In the genomic region with DNA sequence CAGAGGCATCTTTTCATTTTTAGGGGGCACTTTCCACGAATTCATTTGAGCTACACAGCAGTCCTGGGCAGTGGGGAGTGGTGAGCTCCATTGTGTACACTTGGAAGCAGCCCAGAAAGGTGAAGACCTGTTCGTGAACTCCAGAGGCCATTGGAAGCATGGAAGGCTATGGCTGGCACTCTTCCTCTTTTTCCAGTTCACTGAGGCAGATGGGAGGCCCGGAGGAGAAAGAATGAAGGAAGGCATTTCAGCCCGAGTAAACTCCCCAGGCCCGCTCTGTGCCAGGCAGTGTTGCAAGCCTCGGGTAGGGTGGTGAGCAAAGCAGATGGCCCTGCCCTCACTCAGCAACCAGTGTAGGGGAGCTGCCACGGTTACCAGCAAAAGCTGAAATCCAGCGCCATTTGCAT, we compare ENCODE assay signal across 8 cellular contexts. TPM values are rescaled to one million over a fixed set of nuclear protein-coding genes. Genes with fewer than 3 reads are reported as not detected.
DNase-seq lines count a peak whose midpoint lies in the region; ATAC-seq and TF ChIP-seq lines count a peak whose summit lies in the region.

No MANE protein-coding gene starts in this region.

- intact Hi-C loops in sciatic nerve (cut with DNase I) = no loop called here

- H3K9ac ChIP-seq in DND-41 (ENCODE audit: low read depth, low read length) = peak overlapping the region; percentile 89

- ATAC-seq in DND-41 (ENCODE audit: insufficient read depth, low read depth) (peak; percentile 7; the same call in 2 of the 3 replicates), sciatic nerve (peak; percentile 61), GM19452 (IDR thresholded peaks at IDR 0.05; ENCODE audit: unreplicated experiment) (no peak), GM19328 (IDR thresholded peaks at IDR 0.05; ENCODE audit: unreplicated experiment) (no peak), GM21619 (IDR thresholded peaks at IDR 0.05; ENCODE audit: unreplicated experiment) (no peak)
- no peak for ATAC-seq in activated naive CD8-positive, alpha-beta T cell treated with anti-CD3 and anti-CD28 coated beads, Interleukin-2, amount 10 ng/mL, durations not matched to agents 7 days and 5 days (ENCODE audit: low read depth)

- POLR2A ChIA-PET in activated naive CD8-positive, alpha-beta T cell treated with anti-CD3 and anti-CD28 coated beads, Interleukin-2, amount 10 ng/mL, durations not matched to agents 7 days and 5 days (lab: Charles Lee) = interaction anchor here (1.4 to 1.9 kb wide), 2 partner anchors 15 to 87 kb away, joined by 4 to 6 read pairs; a partner anchor contains a TSS

- H3K27me3 ChIP-seq in DND-41 (ENCODE audit: insufficient read depth, low read length, poor library complexity) = no peaks in the 10 kb centered on the region

- H3K4me3 Mint-ChIP-seq in activated naive CD8-positive, alpha-beta T cell treated with anti-CD3 and anti-CD28 coated beads, Interleukin-2, amount 10 ng/mL, durations not matched to agents 7 days and 5 days = peak overlapping the region; percentile 96

- H3K4me2 ChIP-seq in DND-41 (ENCODE audit: insufficient read depth, low read length) = peak overlapping the region; percentile 80

- H3K4me3 ChIP-seq in DND-41 (ENCODE audit: low read depth in 1 of 2, low read length in 2 of 2) (peak overlapping the region; percentile 86 to 97; a peak in 3 of 4 replicates), LNCaP clone FGC (ENCODE audit: low read depth, low read length) (peak overlapping the region; percentile 81)

- H2AFZ ChIP-seq in DND-41 (ENCODE audit: low read depth, low read length) = peak overlapping the region; percentile 97

- TF ChIP-seq CTCF in DND-41 (IDR thresholded peaks at IDR 0.05; ENCODE audit: borderline replicate concordance, extremely low read depth, low read length, poor library complexity, severe bottlenecking) = no peak
- no peak for TF ChIP-seq CTCF in LNCaP clone FGC (IDR thresholded peaks at IDR 0.05; ENCODE audit: control insufficient read depth, extremely low read depth, insufficient read depth)

- peaks cover 36% of the 10 kb centered on the region for H4K20me1 ChIP-seq in DND-41 (ENCODE audit: insufficient read depth, low read length)

- H3K27ac ChIP-seq in DND-41 (ENCODE audit: low read length) = peak overlapping the region; percentile 98

- H3K4me1 ChIP-seq in DND-41 (ENCODE audit: insufficient read depth, low read length) = peaks cover 47% of the 10 kb centered on the region

- no peaks in the 10 kb centered on the region for H3K9me3 Mint-ChIP-seq in activated naive CD8-positive, alpha-beta T cell treated with anti-CD3 and anti-CD28 coated beads, Interleukin-2, amount 10 ng/mL, durations not matched to agents 7 days and 5 days

- peak; percentile 35 for DNase-seq in DND-41
- DNase-seq in LNCaP clone FGC (ENCODE audit: low read depth) = no peak
- DNase-seq in activated naive CD8-positive, alpha-beta T cell treated with anti-CD3 and anti-CD28 coated beads, Interleukin-2, amount 10 ng/mL, durations not matched to agents 7 days and 5 days = no peak
- peak; percentile 39 to 41 for DNase-seq in hippocampal formation (lab: John Stamatoyannopoulos, UW)
- DNase-seq in sciatic nerve (ENCODE audit: low spot score) = peak; percentile 63

- H3K36me3 Mint-ChIP-seq in activated naive CD8-positive, alpha-beta T cell treated with anti-CD3 and anti-CD28 coated beads, Interleukin-2, amount 10 ng/mL, durations not matched to agents 7 days and 5 days = peaks cover 17% of the 10 kb centered on the region

- peak overlapping the region; percentile 47 for H3K27ac Mint-ChIP-seq in activated naive CD8-positive, alpha-beta T cell treated with anti-CD3 and anti-CD28 coated beads, Interleukin-2, amount 10 ng/mL, durations not matched to agents 7 days and 5 days

- H3K79me2 ChIP-seq in DND-41 (ENCODE audit: insufficient read depth, low read length) = peaks cover 48% of the 10 kb centered on the region

- H3K36me3 ChIP-seq in DND-41 (ENCODE audit: insufficient read depth, low read length) = peaks cover 38% of the 10 kb centered on the region

- H3K9me3 ChIP-seq in DND-41 (ENCODE audit: insufficient read depth, low read length, severe bottlenecking) = no peaks in the 10 kb centered on the region

- H3K27me3 Mint-ChIP-seq in activated naive CD8-positive, alpha-beta T cell treated with anti-CD3 and anti-CD28 coated beads, Interleukin-2, amount 10 ng/mL, durations not matched to agents 7 days and 5 days = peaks cover 26% of the 10 kb centered on the region

- H3K4me1 Mint-ChIP-seq in activated naive CD8-positive, alpha-beta T cell treated with anti-CD3 and anti-CD28 coated beads, Interleukin-2, amount 10 ng/mL, durations not matched to agents 7 days and 5 days = peaks cover 31% of the 10 kb centered on the region

RNA-seq across cellular contexts. Expression of a gene that starts 0.7 kb away (rescaled TPM):
- total RNA-seq in activated naive CD8-positive, alpha-beta T cell treated with anti-CD3 and anti-CD28 coated beads, Interleukin-2, amount 10 ng/mL, durations not matched to agents 7 days and 5 days = 10 to 100 TPM; 55.9 to 60.8 TPM
- total RNA-seq in sciatic nerve = 158 TPM

Comparison
In these comparisons a context has a peak if more than half of its experiments do, and no peak if none do; other contexts are left out.
1. ATAC-seq: peak in DND-41 (single experiment) and sciatic nerve (single experiment); none in activated naive CD8-positive, alpha-beta T cell treated with anti-CD3 and anti-CD28 coated beads, Interleukin-2, amount 10 ng/mL, durations not matched to agents 7 days and 5 days (single experiment), GM19452 (single experiment), GM19328 (single experiment) and GM21619 (single experiment).
2. DNase-seq: peak in DND-41 (single experiment), hippocampal formation (2 of 2) and sciatic nerve (single experiment); none in LNCaP clone FGC (single experiment) and activated naive CD8-positive, alpha-beta T cell treated with anti-CD3 and anti-CD28 coated beads, Interleukin-2, amount 10 ng/mL, durations not matched to agents 7 days and 5 days (single experiment).